24 cellular contexts compared by ENCODE assay signal in the genomic region with DNA sequence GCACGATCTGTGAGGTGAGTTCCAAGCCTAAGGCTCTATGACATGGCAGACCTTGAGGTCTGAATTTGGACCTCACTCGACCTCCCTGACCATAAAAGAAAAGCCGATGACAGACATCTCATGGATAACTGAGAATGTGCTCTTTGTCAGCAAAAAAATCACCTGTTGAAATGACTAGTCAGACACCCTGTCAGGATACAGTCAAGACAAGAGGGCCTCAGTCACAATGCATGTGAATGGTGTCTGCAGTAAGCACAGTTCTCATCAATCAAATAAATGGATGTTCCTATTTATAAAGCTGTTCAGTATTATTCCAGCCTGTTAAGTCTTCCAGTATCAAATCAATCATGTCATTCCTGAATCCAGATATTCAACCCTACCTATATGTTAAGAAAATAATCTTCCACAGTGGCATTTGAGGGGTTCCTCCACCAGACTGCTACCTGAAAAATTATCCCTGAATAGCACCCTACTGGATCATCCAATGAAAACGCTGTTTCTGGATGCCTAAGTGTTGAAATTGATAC.
"Had no signal": no experiment of that assay in that cellular context is flagged by ENCODE, and none has a peak within 500 bp of the region (broad histone marks: within the 10 kb centered on the region; RNA-seq: fewer than 3 reads in every experiment).

No MANE protein-coding gene starts in this region.

- H3K27me3 ChIP-seq: colonic mucosa, dorsolateral prefrontal cortex, esophagus muscularis mucosa, esophagus squamous epithelium, foreskin keratinocyte, gastrocnemius medialis, gastroesophageal sphincter, heart left ventricle had no signal

- DNase-seq: colonic mucosa; cortex of kidney; dermis blood vessel endothelial cell; dorsolateral prefrontal cortex; effector CD4-positive, alpha-beta T cell; effector CD8-positive, alpha-beta T cell; effector memory CD4-positive, alpha-beta T cell; effector memory CD8-positive, alpha-beta T cell; endodermal cell; erythroblast; esophagus squamous epithelium; foreskin fibroblast; foreskin keratinocyte; foreskin melanocyte; gastrocnemius medialis; glutamatergic neuron; head of caudate nucleus; heart left ventricle; heart right ventricle had no signal

- H3K4me3 ChIP-seq: colonic mucosa, coronary artery, dorsolateral prefrontal cortex, esophagus muscularis mucosa, esophagus squamous epithelium, gastrocnemius medialis, gastroesophageal sphincter, heart left ventricle, heart right ventricle had no signal

- H3K9me3 ChIP-seq: colonic mucosa, esophagus muscularis mucosa, esophagus squamous epithelium, gastrocnemius medialis, gastroesophageal sphincter, heart left ventricle, heart right ventricle had no signal

- H3K36me3 ChIP-seq: colonic mucosa, esophagus muscularis mucosa, esophagus squamous epithelium, gastrocnemius medialis, gastroesophageal sphincter, heart left ventricle, heart right ventricle had no signal

- H3K4me1 ChIP-seq: colonic mucosa, esophagus muscularis mucosa, esophagus squamous epithelium, foreskin keratinocyte, gastrocnemius medialis, gastroesophageal sphincter, heart left ventricle, heart right ventricle had no signal

- H3K27ac ChIP-seq: colonic mucosa, coronary artery, dorsolateral prefrontal cortex, epithelial cell of prostate, esophagus muscularis mucosa, esophagus squamous epithelium, foreskin keratinocyte, gastrocnemius medialis, gastroesophageal sphincter, heart left ventricle, heart right ventricle had no signal

- ATAC-seq: effector memory CD8-positive, alpha-beta T cell; esophagus mucosa; foreskin keratinocyte; gastrocnemius medialis; gastroesophageal sphincter; heart left ventricle; heart right ventricle had no signal
